ENCODE assay signal across 17 cellular contexts in the genomic region with DNA sequence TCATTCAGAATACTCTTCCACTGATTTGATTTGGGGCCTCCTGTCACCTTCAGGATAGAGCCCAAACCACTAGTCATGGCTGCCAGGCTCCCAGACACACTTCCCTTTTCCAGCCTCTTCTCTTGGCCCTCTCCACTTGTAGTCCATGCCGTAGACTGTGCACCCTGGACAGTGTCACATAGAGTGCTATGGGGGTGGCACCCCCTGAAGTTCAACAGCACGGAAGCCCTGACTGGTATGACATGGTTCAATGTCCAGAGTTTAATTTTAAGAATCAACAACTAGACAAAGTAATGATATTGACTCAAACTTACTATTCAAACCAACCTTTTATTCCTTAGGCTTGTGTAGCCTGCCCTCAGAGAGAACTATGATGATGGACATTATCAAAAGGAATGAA. TPM values are rescaled to one million over a fixed set of nuclear protein-coding genes. Genes with fewer than 3 reads are reported as not detected.
A peak's percentile ranks its signal among the peaks of the same experiment; 100 is the strongest.
DNase-seq lines count a peak whose midpoint lies in the region; ATAC-seq, FAIRE-seq and TF ChIP-seq lines count a peak whose summit lies in the region.
"Had no signal": no experiment of that assay in that cellular context is flagged by ENCODE, and none has a peak within 500 bp of the region (broad histone marks: within the 10 kb centered on the region; RNA-seq: fewer than 3 reads in every experiment).

No MANE protein-coding gene starts in this region.

- H3K27me3 ChIP-seq in left ventricle myocardium inferior (ENCODE audit: low read depth) (no peaks in the 10 kb centered on the region), neuronal stem cell (ENCODE audit: control insufficient read depth in 3 of 3, insufficient read depth in 3 of 3, low read depth in 1 of 3, low read length in 3 of 3) (no peaks in the 10 kb centered on the region), aorta (ENCODE audit: control insufficient read depth in 1 of 2, insufficient read depth in 2 of 2, low read length in 1 of 2) (no peaks in the 10 kb centered on the region)
- H3K27me3 ChIP-seq: BLaER1 treated with 17β-estradiol and CSF1 and Interleukin-3, amounts not matched to agents 10 nM and 100 nM had no signal

- H3K18ac ChIP-seq in neuronal stem cell (ENCODE audit: low read length) = peak overlapping the region; percentile 84

- intact Hi-C loops in left ventricle myocardium inferior (cut with micrococcal nuclease) = no loop called here
- intact Hi-C loops in cardiac septum (cut with DNase I) = no loop called here
- intact Hi-C loops in aorta (cut with DNase I) = no loop called here

- FAIRE-seq in urothelium cell line (lab: Jason Lieb, UNC) = no peak
- FAIRE-seq: GM19239, H54, HTR-8/SVneo had no signal

- no peaks in the 10 kb centered on the region for H3K79me1 ChIP-seq in neuronal stem cell (ENCODE audit: low read depth, low read length)

- H2BK12ac ChIP-seq in neuronal stem cell (ENCODE audit: low read length) = no peak overlapping the region

- H3K27ac ChIP-seq in left ventricle myocardium inferior (replicated peaks) (peak overlapping the region; percentile 71), neuronal stem cell (replicated peaks; ENCODE audit: low read length) (no peak overlapping the region), aorta (ENCODE audit: low read depth in 1 of 2, low read length in 2 of 2) (peak overlapping the region in 1 of 2 donors; percentile 37)
- H3K27ac ChIP-seq: BLaER1 treated with 17β-estradiol and CSF1 and Interleukin-3, amounts not matched to agents 10 nM and 100 nM had no signal

- H4K8ac ChIP-seq in neuronal stem cell (ENCODE audit: low read depth, low read length) = no peak overlapping the region

- no peak overlapping the region for H3K4me3 ChIP-seq in left ventricle myocardium inferior
- H3K4me3 ChIP-seq in neuronal stem cell (ENCODE audit: low read length in 2 of 2) = no peak overlapping the region
- no peak overlapping the region for H3K4me3 ChIP-seq in aorta (ENCODE audit: low read length in 2 of 2)
- H3K4me3 ChIP-seq: BLaER1 treated with 17β-estradiol and CSF1 and Interleukin-3, amounts not matched to agents 10 nM and 100 nM had no signal

- H2BK15ac ChIP-seq in neuronal stem cell (ENCODE audit: low read length) = no peak overlapping the region

- H3K14ac ChIP-seq in neuronal stem cell (ENCODE audit: low read length) = no peak overlapping the region

- ATAC-seq in left lobe of liver = peak; percentile 69
- ATAC-seq in aorta (ENCODE audit: low FRiP score) = peak; percentile 37
- ATAC-seq: HCT116 had no signal

- peaks cover 60% of the 10 kb centered on the region for H3K36me3 ChIP-seq in left ventricle myocardium inferior
- no peaks in the 10 kb centered on the region for H3K36me3 ChIP-seq in neuronal stem cell (replicated peaks in 1 of 2; ENCODE audit: control insufficient read depth in 2 of 2, insufficient read depth in 2 of 2, low read length in 2 of 2)
- peaks cover 2 to 13% of the 10 kb centered on the region in 2 donors for H3K36me3 ChIP-seq in aorta (ENCODE audit: control insufficient read depth in 1 of 2, insufficient read depth in 2 of 2, low read length in 1 of 2)
- H3K36me3 ChIP-seq: BLaER1 treated with 17β-estradiol and CSF1 and Interleukin-3, amounts not matched to agents 10 nM and 100 nM had no signal

- H3K4me1 ChIP-seq in left ventricle myocardium inferior = peaks cover 41% of the 10 kb centered on the region
- peaks cover 4 to 7% of the 10 kb centered on the region in 2 donors for H3K4me1 ChIP-seq in neuronal stem cell (ENCODE audit: control insufficient read depth in 2 of 2, insufficient read depth in 1 of 2, low read depth in 1 of 2, low read length in 2 of 2)
- H3K4me1 ChIP-seq in aorta (ENCODE audit: control insufficient read depth in 1 of 2, insufficient read depth in 2 of 2, low read length in 2 of 2) = peaks cover 0 to 2% of the 10 kb centered on the region in 2 donors
- H3K4me1 ChIP-seq: BLaER1 treated with 17β-estradiol and CSF1 and Interleukin-3, amounts not matched to agents 10 nM and 100 nM had no signal

- no peak overlapping the region for H3K4ac ChIP-seq in neuronal stem cell (ENCODE audit: low read length)

- H3K23ac ChIP-seq in neuronal stem cell (ENCODE audit: low read depth, low read length, poor library complexity) = no peak overlapping the region

- no peak for DNase-seq in left ventricle myocardium inferior
- DNase-seq in cardiac septum (ENCODE audit: low spot score) = no peak
- no peak for DNase-seq in left lobe of liver (ENCODE audit: low spot score)
- DNase-seq in neuronal stem cell (ENCODE audit: low spot score) = no peak
- DNase-seq in aorta = no peak
- DNase-seq in urothelium cell line (ENCODE audit: low spot score) = no peak
- no peak for DNase-seq in Ammon's horn (ENCODE audit: low spot score)
- DNase-seq: 8988T; AML-193; CD4-positive, CD25-positive, alpha-beta regulatory T cell; DMS53; GF-D8 had no signal

- H2BK120ac ChIP-seq in neuronal stem cell (ENCODE audit: low read depth, low read length) = no peak overlapping the region

- TF ChIP-seq CTCF in left ventricle myocardium inferior (IDR thresholded peaks at IDR 0.05; ENCODE audit: borderline replicate concordance) = no peak

- no peak overlapping the region for H2AK5ac ChIP-seq in neuronal stem cell (ENCODE audit: low read depth, low read length)

- no peak overlapping the region for H3K4me2 ChIP-seq in neuronal stem cell (ENCODE audit: insufficient read depth, low read length, poor library complexity, severe bottlenecking)
- H3K4me2 ChIP-seq: BLaER1 treated with 17β-estradiol and CSF1 and Interleukin-3, amounts not matched to agents 10 nM and 100 nM had no signal

- no CpG with 5 or more reads among the region's 2 CpGs for WGBS in neuronal stem cell (ENCODE audit: extremely low coverage in 2 of 2, insufficient read length in 2 of 2, insufficient replicate concordance in 1 of 2), 2 donors
- WGBS in aorta, 2 donors = 93 to 97% methylated on average over 2 of the region's 2 CpGs

- no peak overlapping the region for H3K9ac ChIP-seq in neuronal stem cell (ENCODE audit: low read depth, low read length, poor library complexity)
- H3K9ac ChIP-seq: BLaER1 treated with 17β-estradiol and CSF1 and Interleukin-3, amounts not matched to agents 10 nM and 100 nM had no signal

- no peaks in the 10 kb centered on the region for H3K9me3 ChIP-seq in left ventricle myocardium inferior (replicated peaks)
- H3K9me3 ChIP-seq in neuronal stem cell (replicated peaks in 1 of 2; ENCODE audit: control insufficient read depth in 2 of 2, insufficient read depth in 1 of 2, low read depth in 1 of 2, low read length in 2 of 2) = no peaks in the 10 kb centered on the region
- no peaks in the 10 kb centered on the region for H3K9me3 ChIP-seq in aorta (ENCODE audit: control insufficient read depth, low read length)
- H3K9me3 ChIP-seq: BLaER1 treated with 17β-estradiol and CSF1 and Interleukin-3, amounts not matched to agents 10 nM and 100 nM had no signal

- no peak overlapping the region for H4K91ac ChIP-seq in neuronal stem cell (ENCODE audit: low read depth, low read length, poor library complexity)

- no peak overlapping the region for H2BK5ac ChIP-seq in neuronal stem cell (ENCODE audit: low read length)

- H2AFZ ChIP-seq in neuronal stem cell (ENCODE audit: low read length) = no peak overlapping the region

RNA-seq across cellular contexts. Expression of gene FMO2, which starts 22.3 kb away (rescaled TPM):
- total RNA-seq in left ventricle myocardium inferior (49.7 TPM), cardiac septum (19.8 TPM), left lobe of liver (8.1 TPM), aorta (100 to 1,000 TPM; 183 to 213 TPM)
- polyA plus RNA-seq in neuronal stem cell (2013, experiment 1 of 2) = 0.04 TPM
- polyA plus RNA-seq in neuronal stem cell (2013, experiment 2 of 2) = 0.01 TPM
- 100 to 1,000 TPM; 157 to 232 TPM for polyA plus RNA-seq in aorta
- total RNA-seq: CD4-positive, CD25-positive, alpha-beta regulatory T cell had no signal
- polyA plus RNA-seq: CD4-positive, CD25-positive, alpha-beta regulatory T cell had no signal

RNA-seq across cellular contexts. Expression of gene FMO1, which starts 40.9 kb away (rescaled TPM):
- total RNA-seq in left ventricle myocardium inferior = 0.49 TPM
- total RNA-seq in cardiac septum = 1.3 TPM
- total RNA-seq in left lobe of liver = not detected
- polyA plus RNA-seq in neuronal stem cell (2013, experiment 1 of 2) = not detected
- polyA plus RNA-seq in neuronal stem cell (2013, experiment 2 of 2) = 0.01 TPM
- total RNA-seq in aorta = 1 to 10 TPM in 1 of 2 donors, under 1 TPM in 1; 0.81 to 7.3 TPM
- under 1 TPM in 1 of 2 donors, not detected in 1; 0.28 TPM for polyA plus RNA-seq in aorta
- total RNA-seq: CD4-positive, CD25-positive, alpha-beta regulatory T cell had no signal
- polyA plus RNA-seq: CD4-positive, CD25-positive, alpha-beta regulatory T cell had no signal
